14 cellular contexts compared by ENCODE assay signal in the genomic region with DNA sequence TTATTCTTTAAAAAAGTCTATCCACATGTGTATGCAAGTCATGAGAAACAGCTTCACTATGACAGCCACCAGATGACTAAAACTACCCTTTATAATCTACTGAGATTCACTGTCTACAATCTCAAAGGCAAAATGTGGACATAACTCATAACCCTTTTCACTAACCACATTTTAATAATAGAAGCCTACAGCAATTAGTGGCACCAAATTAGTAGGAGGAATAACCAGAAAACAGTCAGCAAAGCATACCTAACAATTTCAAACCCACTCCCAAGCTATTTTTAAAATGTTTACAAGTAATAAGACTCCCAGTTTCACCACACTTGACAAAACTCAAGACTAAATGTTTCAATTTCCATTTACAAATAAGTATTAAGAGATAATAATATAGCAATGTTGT.
A peak's percentile ranks its signal among the peaks of the same experiment; 100 is the strongest.
DNase-seq lines count a peak whose midpoint lies in the region; ATAC-seq and TF ChIP-seq lines count a peak whose summit lies in the region.
"Had no signal": no experiment of that assay in that cellular context is flagged by ENCODE, and none has a peak within 500 bp of the region (broad histone marks: within the 10 kb centered on the region; RNA-seq: fewer than 3 reads in every experiment).

No MANE protein-coding gene starts in this region.

- H3K9me3 Mint-ChIP-seq in stimulated activated memory B cell treated with anti-CD40 and anti-IgM and Interleukin-4, amounts not matched to agents 10 μg/mL and 1 μg/mL and 100 μg/mL, for 72 hours: no peaks in the 10 kb centered on the region
- H3K9me3 Mint-ChIP-seq in WTC11: no peaks in the 10 kb centered on the region
- H3K9me3 Mint-ChIP-seq: IgD-negative memory B cell had no signal

- CTCF ChIA-PET in WTC11 (lab: Charles Lee): interaction anchor here (1.2 kb wide), 1 partner anchor 31 kb away, joined by 3 read pairs; no protein-coding TSS in a partner anchor

- no peak for TF ChIP-seq CTCF in WTC11 (IDR thresholded peaks at IDR 0.05)

- H3K4me1 Mint-ChIP-seq in stimulated activated memory B cell treated with anti-CD40 and anti-IgM and Interleukin-4, amounts not matched to agents 10 μg/mL and 1 μg/mL and 100 μg/mL, for 72 hours: no peaks in the 10 kb centered on the region
- H3K4me1 Mint-ChIP-seq in WTC11: no peaks in the 10 kb centered on the region

- no peaks in the 10 kb centered on the region for H3K36me3 Mint-ChIP-seq in stimulated activated memory B cell treated with anti-CD40 and anti-IgM and Interleukin-4, amounts not matched to agents 10 μg/mL and 1 μg/mL and 100 μg/mL, for 72 hours
- no peaks in the 10 kb centered on the region for H3K36me3 Mint-ChIP-seq in WTC11

- DNase-seq in myocyte (ENCODE audit: low read depth) (peak; percentile 54), NCI-H774 (lab: John Stamatoyannopoulos, UW) (no peak), WTC11 (ENCODE audit: low spot score) (no peak), HT-29 (ENCODE audit: low spot score) (no peak)
- DNase-seq: activated CD4-positive, CD25-positive, alpha-beta regulatory T cell treated with anti-CD3 and anti-CD28 coated beads, Interleukin-2, amount 50 U/mL, for 72 hours; activated naive CD4-positive, alpha-beta T cell; colonic mucosa; gastrocnemius medialis; left ventricle myocardium superior had no signal

- H3K27me3 Mint-ChIP-seq in stimulated activated memory B cell treated with anti-CD40 and anti-IgM and Interleukin-4, amounts not matched to agents 10 μg/mL and 1 μg/mL and 100 μg/mL, for 72 hours: no peaks in the 10 kb centered on the region
- H3K27me3 Mint-ChIP-seq in WTC11 (ENCODE audit: low read depth): no peaks in the 10 kb centered on the region

- no peak overlapping the region for H3K4me3 Mint-ChIP-seq in stimulated activated memory B cell treated with anti-CD40 and anti-IgM and Interleukin-4, amounts not matched to agents 10 μg/mL and 1 μg/mL and 100 μg/mL, for 72 hours
- H3K4me3 Mint-ChIP-seq in WTC11: no peak overlapping the region
- H3K4me3 Mint-ChIP-seq: IgD-negative memory B cell had no signal

- ATAC-seq in GM18867 (IDR thresholded peaks at IDR 0.05; ENCODE audit: unreplicated experiment): peak; percentile 85
- peak; percentile 88 for ATAC-seq in GM21529 (IDR thresholded peaks at IDR 0.05; ENCODE audit: unreplicated experiment)
- ATAC-seq in HG03108 (IDR thresholded peaks at IDR 0.05; ENCODE audit: unreplicated experiment): peak; percentile 76
- no peak for ATAC-seq in stimulated activated memory B cell treated with anti-CD40 and anti-IgM and Interleukin-4, amounts not matched to agents 10 μg/mL and 1 μg/mL and 100 μg/mL, for 72 hours
- ATAC-seq in WTC11: no peak
- ATAC-seq: gastrocnemius medialis, left ventricle myocardium superior had no signal

- H3K27ac Mint-ChIP-seq in stimulated activated memory B cell treated with anti-CD40 and anti-IgM and Interleukin-4, amounts not matched to agents 10 μg/mL and 1 μg/mL and 100 μg/mL, for 72 hours: no peak overlapping the region
- no peak overlapping the region for H3K27ac Mint-ChIP-seq in WTC11
- H3K27ac Mint-ChIP-seq: IgD-negative memory B cell had no signal

- POLR2A ChIA-PET in WTC11 (lab: Charles Lee): no interaction called here

TF ChIP-seq in WTC11, 78 proteins besides CTCF, POLR2A, EP300 and RAD21 (continues in another document):
- TF ChIP-seq, protein P1, sequence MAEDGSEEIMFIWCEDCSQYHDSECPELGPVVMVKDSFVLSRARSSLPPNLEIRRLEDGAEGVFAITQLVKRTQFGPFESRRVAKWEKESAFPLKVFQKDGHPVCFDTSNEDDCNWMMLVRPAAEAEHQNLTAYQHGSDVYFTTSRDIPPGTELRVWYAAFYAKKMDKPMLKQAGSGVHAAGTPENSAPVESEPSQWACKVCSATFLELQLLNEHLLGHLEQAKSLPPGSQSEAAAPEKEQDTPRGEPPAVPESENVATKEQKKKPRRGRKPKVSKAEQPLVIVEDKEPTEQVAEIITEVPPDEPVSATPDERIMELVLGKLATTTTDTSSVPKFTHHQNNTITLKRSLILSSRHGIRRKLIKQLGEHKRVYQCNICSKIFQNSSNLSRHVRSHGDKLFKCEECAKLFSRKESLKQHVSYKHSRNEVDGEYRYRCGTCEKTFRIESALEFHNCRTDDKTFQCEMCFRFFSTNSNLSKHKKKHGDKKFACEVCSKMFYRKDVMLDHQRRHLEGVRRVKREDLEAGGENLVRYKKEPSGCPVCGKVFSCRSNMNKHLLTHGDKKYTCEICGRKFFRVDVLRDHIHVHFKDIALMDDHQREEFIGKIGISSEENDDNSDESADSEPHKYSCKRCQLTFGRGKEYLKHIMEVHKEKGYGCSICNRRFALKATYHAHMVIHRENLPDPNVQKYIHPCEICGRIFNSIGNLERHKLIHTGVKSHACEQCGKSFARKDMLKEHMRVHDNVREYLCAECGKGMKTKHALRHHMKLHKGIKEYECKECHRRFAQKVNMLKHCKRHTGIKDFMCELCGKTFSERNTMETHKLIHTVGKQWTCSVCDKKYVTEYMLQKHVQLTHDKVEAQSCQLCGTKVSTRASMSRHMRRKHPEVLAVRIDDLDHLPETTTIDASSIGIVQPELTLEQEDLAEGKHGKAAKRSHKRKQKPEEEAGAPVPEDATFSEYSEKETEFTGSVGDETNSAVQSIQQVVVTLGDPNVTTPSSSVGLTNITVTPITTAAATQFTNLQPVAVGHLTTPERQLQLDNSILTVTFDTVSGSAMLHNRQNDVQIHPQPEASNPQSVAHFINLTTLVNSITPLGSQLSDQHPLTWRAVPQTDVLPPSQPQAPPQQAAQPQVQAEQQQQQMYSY (CRISPR knock-in tag; IDR thresholded peaks at IDR 0.05): no peak
- no peak for TF ChIP-seq IRF2 (CRISPR knock-in tag; IDR thresholded peaks at IDR 0.05; ENCODE audit: borderline replicate concordance, low read depth)
- TF ChIP-seq NFE2L1 (CRISPR knock-in tag; IDR thresholded peaks at IDR 0.05): no peak
- TF ChIP-seq, protein P2, sequence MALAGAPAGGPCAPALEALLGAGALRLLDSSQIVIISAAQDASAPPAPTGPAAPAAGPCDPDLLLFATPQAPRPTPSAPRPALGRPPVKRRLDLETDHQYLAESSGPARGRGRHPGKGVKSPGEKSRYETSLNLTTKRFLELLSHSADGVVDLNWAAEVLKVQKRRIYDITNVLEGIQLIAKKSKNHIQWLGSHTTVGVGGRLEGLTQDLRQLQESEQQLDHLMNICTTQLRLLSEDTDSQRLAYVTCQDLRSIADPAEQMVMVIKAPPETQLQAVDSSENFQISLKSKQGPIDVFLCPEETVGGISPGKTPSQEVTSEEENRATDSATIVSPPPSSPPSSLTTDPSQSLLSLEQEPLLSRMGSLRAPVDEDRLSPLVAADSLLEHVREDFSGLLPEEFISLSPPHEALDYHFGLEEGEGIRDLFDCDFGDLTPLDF (CRISPR knock-in tag; IDR thresholded peaks at IDR 0.05): no peak
- TF ChIP-seq CREM (CRISPR knock-in tag; IDR thresholded peaks at IDR 0.05): no peak
- TF ChIP-seq, protein P3, sequence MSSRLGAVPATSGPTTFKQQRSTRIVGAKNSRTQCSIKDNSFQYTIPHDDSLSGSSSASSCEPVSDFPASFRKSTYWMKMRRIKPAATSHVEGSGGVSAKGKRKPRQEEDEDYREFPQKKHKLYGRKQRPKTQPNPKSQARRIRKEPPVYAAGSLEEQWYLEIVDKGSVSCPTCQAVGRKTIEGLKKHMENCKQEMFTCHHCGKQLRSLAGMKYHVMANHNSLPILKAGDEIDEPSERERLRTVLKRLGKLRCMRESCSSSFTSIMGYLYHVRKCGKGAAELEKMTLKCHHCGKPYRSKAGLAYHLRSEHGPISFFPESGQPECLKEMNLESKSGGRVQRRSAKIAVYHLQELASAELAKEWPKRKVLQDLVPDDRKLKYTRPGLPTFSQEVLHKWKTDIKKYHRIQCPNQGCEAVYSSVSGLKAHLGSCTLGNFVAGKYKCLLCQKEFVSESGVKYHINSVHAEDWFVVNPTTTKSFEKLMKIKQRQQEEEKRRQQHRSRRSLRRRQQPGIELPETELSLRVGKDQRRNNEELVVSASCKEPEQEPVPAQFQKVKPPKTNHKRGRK (CRISPR knock-in tag; IDR thresholded peaks at IDR 0.05; ENCODE audit: borderline replicate concordance): no peak
- TF ChIP-seq, protein P4, sequence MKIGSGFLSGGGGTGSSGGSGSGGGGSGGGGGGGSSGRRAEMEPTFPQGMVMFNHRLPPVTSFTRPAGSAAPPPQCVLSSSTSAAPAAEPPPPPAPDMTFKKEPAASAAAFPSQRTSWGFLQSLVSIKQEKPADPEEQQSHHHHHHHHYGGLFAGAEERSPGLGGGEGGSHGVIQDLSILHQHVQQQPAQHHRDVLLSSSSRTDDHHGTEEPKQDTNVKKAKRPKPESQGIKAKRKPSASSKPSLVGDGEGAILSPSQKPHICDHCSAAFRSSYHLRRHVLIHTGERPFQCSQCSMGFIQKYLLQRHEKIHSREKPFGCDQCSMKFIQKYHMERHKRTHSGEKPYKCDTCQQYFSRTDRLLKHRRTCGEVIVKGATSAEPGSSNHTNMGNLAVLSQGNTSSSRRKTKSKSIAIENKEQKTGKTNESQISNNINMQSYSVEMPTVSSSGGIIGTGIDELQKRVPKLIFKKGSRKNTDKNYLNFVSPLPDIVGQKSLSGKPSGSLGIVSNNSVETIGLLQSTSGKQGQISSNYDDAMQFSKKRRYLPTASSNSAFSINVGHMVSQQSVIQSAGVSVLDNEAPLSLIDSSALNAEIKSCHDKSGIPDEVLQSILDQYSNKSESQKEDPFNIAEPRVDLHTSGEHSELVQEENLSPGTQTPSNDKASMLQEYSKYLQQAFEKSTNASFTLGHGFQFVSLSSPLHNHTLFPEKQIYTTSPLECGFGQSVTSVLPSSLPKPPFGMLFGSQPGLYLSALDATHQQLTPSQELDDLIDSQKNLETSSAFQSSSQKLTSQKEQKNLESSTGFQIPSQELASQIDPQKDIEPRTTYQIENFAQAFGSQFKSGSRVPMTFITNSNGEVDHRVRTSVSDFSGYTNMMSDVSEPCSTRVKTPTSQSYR (CRISPR knock-in tag; IDR thresholded peaks at IDR 0.05): no peak
- TF ChIP-seq CREB1 (CRISPR knock-in tag; IDR thresholded peaks at IDR 0.05): no peak
- no peak for TF ChIP-seq NR2C2 (CRISPR knock-in tag; IDR thresholded peaks at IDR 0.05)
- TF ChIP-seq, protein P5, sequence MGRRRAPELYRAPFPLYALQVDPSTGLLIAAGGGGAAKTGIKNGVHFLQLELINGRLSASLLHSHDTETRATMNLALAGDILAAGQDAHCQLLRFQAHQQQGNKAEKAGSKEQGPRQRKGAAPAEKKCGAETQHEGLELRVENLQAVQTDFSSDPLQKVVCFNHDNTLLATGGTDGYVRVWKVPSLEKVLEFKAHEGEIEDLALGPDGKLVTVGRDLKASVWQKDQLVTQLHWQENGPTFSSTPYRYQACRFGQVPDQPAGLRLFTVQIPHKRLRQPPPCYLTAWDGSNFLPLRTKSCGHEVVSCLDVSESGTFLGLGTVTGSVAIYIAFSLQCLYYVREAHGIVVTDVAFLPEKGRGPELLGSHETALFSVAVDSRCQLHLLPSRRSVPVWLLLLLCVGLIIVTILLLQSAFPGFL (CRISPR knock-in tag; IDR thresholded peaks at IDR 0.05; ENCODE audit: borderline replicate concordance): no peak
- TF ChIP-seq SP1 (CRISPR knock-in tag; conservative IDR thresholded peaks at IDR 0.05): no peak
- TF ChIP-seq MYBL2 (CRISPR knock-in tag; IDR thresholded peaks at IDR 0.05): no peak

Comparison
In these comparisons a context has a peak if more than half of its experiments do, and no peak if none do; other contexts are left out.
1. ATAC-seq: peak in GM18867 (single experiment), GM21529 (single experiment) and HG03108 (single experiment); none in stimulated activated memory B cell treated with anti-CD40 and anti-IgM and Interleukin-4, amounts not matched to agents 10 μg/mL and 1 μg/mL and 100 μg/mL, for 72 hours (single experiment) and WTC11 (single experiment).